Comparison of ENCODE assay signal across 8 cellular contexts in genomic region chr6:156828280-156828703, GRCh38. TPM values are rescaled to one million over a fixed set of nuclear protein-coding genes. Genes with fewer than 3 reads are reported as not detected.
DNase-seq lines count a peak whose midpoint lies in the region; ATAC-seq and TF ChIP-seq lines count a peak whose summit lies in the region.

No MANE protein-coding gene starts in this region.

- H3K4me1 ChIP-seq in breast epithelium = peaks cover 4 to 15% of the 10 kb centered on the region in 2 donors

- in situ Hi-C loops in GM13977 (cut with MboI; ENCODE audit: low pct_unique_long_range_greater_than_20kb, low sequenced_read_pairs, unreplicated experiment) = no loop called here

- ATAC-seq in HG02588 (IDR thresholded peaks at IDR 0.05; ENCODE audit: unreplicated experiment) (no peak), HG02852 (IDR thresholded peaks at IDR 0.05; ENCODE audit: unreplicated experiment) (no peak)

- H3K27me3 ChIP-seq in breast epithelium = no peaks in the 10 kb centered on the region

- no peaks in the 10 kb centered on the region for H3K9me3 ChIP-seq in breast epithelium

- peak overlapping the region; percentile 20 to 63 (median 42) for H3K27ac Mint-ChIP-seq in IgD-negative memory B cell

- peak overlapping the region; percentile 68 to 72 for H3K27ac ChIP-seq in breast epithelium

- H3K4me3 ChIP-seq in breast epithelium = no peak overlapping the region

- TF ChIP-seq CTCF in GM13977 (IDR thresholded peaks at IDR 0.05; ENCODE audit: extremely low read depth, insufficient read depth, missing control alignments) (no peak), breast epithelium (IDR thresholded peaks at IDR 0.05) (no peak)

- peaks cover 33 to 70% (median 57%) of the 10 kb centered on the region in 3 donors for H3K4me1 Mint-ChIP-seq in IgD-negative memory B cell

- H3K36me3 Mint-ChIP-seq in IgD-negative memory B cell = peaks cover 6% of the 10 kb centered on the region

- intact Hi-C loops in breast epithelium (cut with DNase I; ENCODE audit: low total_unique reads) = loop anchor here (1.0 kb wide), 1 partner anchor 19 kb away; no protein-coding TSS in a partner anchor

- TF ChIP-seq POLR2A in breast epithelium (IDR thresholded peaks at IDR 0.05) = no peak

- peak; percentile 43 for DNase-seq in GM13977 (ENCODE audit: low spot score)
- no peak for DNase-seq in breast epithelium (ENCODE audit: low spot score in 2 of 2)
- peak; percentile 79 for DNase-seq in non-pigmented ciliary epithelial cell (ENCODE audit: low read depth)
- DNase-seq in NCI-H146 treated with DMSO at 0.1 percent for 48 hours (lab: John Stamatoyannopoulos, UW; ENCODE audit: unreplicated experiment) = no peak
- DNase-seq in Ammon's horn (ENCODE audit: low spot score) = no peak

- peak overlapping the region in 1 of 4 donors; percentile 76 for H3K4me3 Mint-ChIP-seq in IgD-negative memory B cell

- H3K36me3 ChIP-seq in breast epithelium = no peaks in the 10 kb centered on the region

- no peaks in the 10 kb centered on the region for H3K9me3 Mint-ChIP-seq in IgD-negative memory B cell

- H3K27me3 Mint-ChIP-seq in IgD-negative memory B cell = no peaks in the 10 kb centered on the region

RNA-seq across cellular contexts. Expression of gene ARID1B, which starts 51.1 kb away (rescaled TPM):
- polyA plus RNA-seq in IgD-negative memory B cell = 21.9 TPM
- 100 to 1,000 TPM in 2 of 3 donors, 10 to 100 TPM in 1; 99.9 to 205 (median 131) TPM for total RNA-seq in breast epithelium

Comparison
In these comparisons a context has a peak if more than half of its experiments do, and no peak if none do; other contexts are left out.
1. DNase-seq: peak in GM13977 (single experiment) and non-pigmented ciliary epithelial cell (single experiment); none in breast epithelium (0 of 2), NCI-H146 treated with DMSO at 0.1 percent for 48 hours (single experiment) and Ammon's horn (single experiment).